9 cellular contexts compared by ENCODE assay signal in the genomic region with DNA sequence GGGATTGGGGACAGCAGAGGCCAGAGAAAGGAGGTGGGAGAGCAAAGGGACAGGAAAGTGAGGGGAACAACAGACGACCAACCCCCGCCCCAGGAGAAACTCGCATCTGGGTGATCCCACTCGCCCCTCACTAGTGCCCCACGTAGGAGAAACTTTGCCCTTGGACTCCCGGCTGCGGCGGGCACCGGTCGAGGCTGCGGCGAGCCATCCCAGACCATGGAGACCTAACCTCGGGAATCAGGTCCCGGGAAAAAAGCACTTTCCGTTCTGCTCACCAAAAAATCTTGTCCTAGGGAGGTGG. TPM values are rescaled to one million over a fixed set of nuclear protein-coding genes. Genes with fewer than 3 reads are reported as not detected.
A peak's percentile ranks its signal among the peaks of the same experiment; 100 is the strongest.
DNase-seq lines count a peak whose midpoint lies in the region; ATAC-seq and TF ChIP-seq lines count a peak whose summit lies in the region.
"Had no signal": no experiment of that assay in that cellular context is flagged by ENCODE, and none has a peak within 500 bp of the region (broad histone marks: within the 10 kb centered on the region; RNA-seq: fewer than 3 reads in every experiment).

No MANE protein-coding gene starts in this region.

- POLR2A ChIA-PET in HEK293 (lab: Yijun Ruan, JAX): interaction anchor here (0.6 to 0.7 kb wide), 4 partner anchors 14 to 1046 kb away, joined by 3 to 5 read pairs (median 4); no protein-coding TSS in a partner anchor

- H3K36me3 ChIP-seq in HEK293 (ENCODE audit: control insufficient read depth in 2 of 2, insufficient read depth in 1 of 2, low read length in 2 of 2): peaks cover 0 to 10% of the 10 kb centered on the region in 2 experiments; a peak in 2 of 3 replicates
- H3K36me3 ChIP-seq in SU-DHL-6 (ENCODE audit: low read length): no peaks in the 10 kb centered on the region
- no peaks in the 10 kb centered on the region for H3K36me3 ChIP-seq in skeletal muscle tissue (ENCODE audit: control insufficient read depth in 3 of 3, insufficient read depth in 3 of 3, low read length in 3 of 3)

- H3K4me3 ChIP-seq in HEK293 (ENCODE audit: low read depth, low read length) (peak overlapping the region; percentile 69), SU-DHL-6 (ENCODE audit: insufficient read depth, low read length, poor library complexity, severe bottlenecking) (peak overlapping the region; percentile 70), iPS-11a (ENCODE audit: low read depth, low read length) (peak overlapping the region; percentile 35), skeletal muscle tissue (ENCODE audit: low read length in 3 of 3) (peak overlapping the region; percentile 54 to 69 (median 64))

- H3K4me1 ChIP-seq in HEK293 (ENCODE audit: control insufficient read depth, insufficient read depth, low read length): no peaks in the 10 kb centered on the region; the same call in none of the 2 replicates
- peaks cover 48 to 53% (median 53%) of the 10 kb centered on the region in 3 donors for H3K4me1 ChIP-seq in skeletal muscle tissue (ENCODE audit: control insufficient read depth in 3 of 3, insufficient read depth in 3 of 3, low read length in 3 of 3)

- H3K27ac ChIP-seq in HEK293 (ENCODE audit: extremely low read depth, low read depth, low read length) (peak overlapping the region; percentile 51; the same call in 1 of the 2 replicates), SU-DHL-6 (ENCODE audit: low read depth, low read length) (peak overlapping the region; percentile 76), skeletal muscle tissue (ENCODE audit: low read depth, low read length) (no peak overlapping the region)

- H3K9me3 ChIP-seq in HEK293 (ENCODE audit: control insufficient read depth, insufficient read depth, low read depth, low read length) (no peaks in the 10 kb centered on the region), SU-DHL-6 (ENCODE audit: insufficient read depth, low read length) (no peaks in the 10 kb centered on the region), skeletal muscle tissue (ENCODE audit: control insufficient read depth in 3 of 3, low read length in 3 of 3) (no peaks in the 10 kb centered on the region)

- no peaks in the 10 kb centered on the region for H3K79me2 ChIP-seq in SU-DHL-6 (ENCODE audit: insufficient read depth, low read length)

- CTCF ChIA-PET in HEK293 (lab: Yijun Ruan, JAX): interaction anchor here (2.5 kb wide), 1 partner anchor 174 kb away, joined by 10 read pairs; no protein-coding TSS in a partner anchor

- no peaks in the 10 kb centered on the region for H3K9me2 ChIP-seq in SU-DHL-6 (replicated peaks; ENCODE audit: insufficient read depth, low read length)

- peak overlapping the region; percentile 97 for H2AFZ ChIP-seq in SU-DHL-6 (ENCODE audit: low read depth, low read length, severe bottlenecking)

- H3K9ac ChIP-seq in SU-DHL-6 (ENCODE audit: low read length): peak overlapping the region; percentile 69
- H3K9ac ChIP-seq in skeletal muscle tissue (ENCODE audit: low read depth in 1 of 3, low read length in 3 of 3): no peak overlapping the region

- H3F3A ChIP-seq in SU-DHL-6 (ENCODE audit: insufficient read depth): peaks cover 16% of the 10 kb centered on the region

- H4K20me1 ChIP-seq in SU-DHL-6 (ENCODE audit: low read depth, low read length): no peaks in the 10 kb centered on the region

- TF ChIP-seq CTCF in HEK293 (tag by site-specific recombination; IDR thresholded peaks at IDR 0.05) (no peak), SU-DHL-6 (IDR thresholded peaks at IDR 0.05; ENCODE audit: insufficient read depth, low read length, poor library complexity, severe bottlenecking) (no peak)

- no peak for ATAC-seq in GM18907 (IDR thresholded peaks at IDR 0.05; ENCODE audit: unreplicated experiment)

- H3K4me2 ChIP-seq in SU-DHL-6 (ENCODE audit: low read depth, low read length, poor library complexity, severe bottlenecking): peak overlapping the region; percentile 88

- DNase-seq in NOMO-1 (lab: John Stamatoyannopoulos, UW; ENCODE audit: unreplicated experiment in 2 of 2): no peak
- no peak for DNase-seq in SKM-1 treated with dmso at 0.1 percent for 144 hours (lab: John Stamatoyannopoulos, UW; ENCODE audit: unreplicated experiment)
- DNase-seq in NCI-H446 (lab: John Stamatoyannopoulos, UW): no peak
- DNase-seq: hypothalamus had no signal

- H3K27me3 ChIP-seq in SU-DHL-6 (ENCODE audit: low read length): no peaks in the 10 kb centered on the region
- H3K27me3 ChIP-seq in skeletal muscle tissue (ENCODE audit: control insufficient read depth in 3 of 3, insufficient read depth in 3 of 3, low read length in 3 of 3): peaks cover 80 to 85% (median 83%) of the 10 kb centered on the region in 3 donors

TF ChIP-seq in HEK293, 187 proteins besides CTCF, POLR2A, EP300 and RAD21:
- TF ChIP-seq TRIM28 (IDR thresholded peaks at IDR 0.05; ENCODE audit: borderline replicate concordance, low read length): no peak
- no peak for TF ChIP-seq ZXDB (tag by site-specific recombination; IDR thresholded peaks at IDR 0.05)
- peak; percentile 27; the same call in 1 of the 2 replicates for TF ChIP-seq PRDM1 (tag by site-specific recombination; IDR thresholded peaks at IDR 0.05)
- no peak for TF ChIP-seq ZSCAN30 (tag by site-specific recombination; IDR thresholded peaks at IDR 0.05)
- TF ChIP-seq ZNF776 (tag by site-specific recombination; IDR thresholded peaks at IDR 0.05; ENCODE audit: borderline replicate concordance): no peak
- no peak for TF ChIP-seq ZNF248 (tag by site-specific recombination; IDR thresholded peaks at IDR 0.05)

RNA-seq across cellular contexts. Expression of gene GFI1, which starts 2.6 kb away (rescaled TPM):
- 0.52 TPM for total RNA-seq in skeletal muscle tissue
